22 cellular contexts compared by ENCODE assay signal in the genomic region with DNA sequence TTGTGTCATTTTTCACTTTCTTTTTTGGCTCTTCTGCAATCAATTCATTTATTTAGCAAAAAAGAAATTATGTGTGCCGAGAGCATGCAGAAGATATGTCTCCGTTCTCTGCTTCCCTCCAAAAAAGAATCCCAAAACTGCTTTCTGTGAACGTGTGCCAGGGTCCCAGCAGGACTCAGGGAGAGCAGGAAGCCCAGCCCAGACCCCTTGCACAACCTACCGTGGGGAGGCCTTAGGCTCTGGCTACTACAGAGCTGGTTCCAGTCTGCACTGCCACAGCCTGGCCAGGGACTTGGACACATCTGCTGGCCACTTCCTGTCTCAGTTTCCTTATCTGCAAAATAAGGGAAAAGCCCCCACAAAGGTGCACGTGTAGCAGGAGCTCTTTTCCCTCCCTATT. TPM values are rescaled to one million over a fixed set of nuclear protein-coding genes. Genes with fewer than 3 reads are reported as not detected.
A peak's percentile ranks its signal among the peaks of the same experiment; 100 is the strongest.
DNase-seq lines count a peak whose midpoint lies in the region; ATAC-seq, FAIRE-seq and TF ChIP-seq lines count a peak whose summit lies in the region.
"Had no signal": no experiment of that assay in that cellular context is flagged by ENCODE, and none has a peak within 500 bp of the region (broad histone marks: within the 10 kb centered on the region; RNA-seq: fewer than 3 reads in every experiment).

No MANE protein-coding gene starts in this region.

- no peaks in the 10 kb centered on the region for H4K20me1 ChIP-seq in K562 (replicated peaks; ENCODE audit: control insufficient read depth, insufficient read depth, low read length)
- H4K20me1 ChIP-seq in hepatocyte (ENCODE audit: insufficient read depth, poor library complexity, severe bottlenecking): no peaks in the 10 kb centered on the region

- no peaks in the 10 kb centered on the region for H3K36me3 Mint-ChIP-seq in osteocyte (ENCODE audit: unreplicated experiment)

- no peak overlapping the region for H3K4me2 ChIP-seq in K562 (ENCODE audit: insufficient read depth, low read length)
- peak overlapping the region; percentile 85 for H3K4me2 ChIP-seq in hepatocyte
- H3K4me2 ChIP-seq in skeletal muscle satellite cell (ENCODE audit: low read length): peak overlapping the region; percentile 33

- in situ Hi-C loops in K562 (cut with MboI): no loop called here

- no peak for ATAC-seq in K562
- ATAC-seq: stimulated activated naive CD8-positive, alpha-beta T cell treated with anti-CD3 and anti-CD28 coated beads, Interleukin-15, Interleukin-2, amounts not matched to agents 100 U/mL and 50 U/mL, for 24 hours had no signal

- DNase-seq in CMK (ENCODE audit: low read depth) (peak; percentile 12), K562 (ENCODE audit: extremely low read depth in 1 of 4, low spot score in 3 of 4) (peak in 1 of 4 experiments; percentile 20), hepatocyte (ENCODE audit: low spot score) (no peak), H7 (no peak), osteocyte (ENCODE audit: extremely low spot score, unreplicated experiment) (no peak), NCI-H345 treated with DMSO at 0.1 percent for 48 hours (lab: John Stamatoyannopoulos, UW; ENCODE audit: unreplicated experiment) (no peak)
- DNase-seq in stimulated activated CD4-positive, alpha-beta T cell treated with anti-CD3 and anti-CD28 coated beads, Interleukin-4, amount 100 ng/mL, for 1 hour: no peak
- DNase-seq: activated CD4-positive, alpha-beta T cell treated with anti-CD3 and anti-CD28 coated beads, Interleukin-2, amount 10 ng/mL, durations not matched to agents 7 days and 5 days; activated naive CD4-positive, alpha-beta T cell treated with anti-CD3 and anti-CD28 coated beads, Interleukin-2, amount 50 U/mL, for 16 hours; erythroblast; islet precursor cell; NCI-H1694 treated with DMSO at 0.1 percent for 48 hours; NCI-H510A; occipital lobe; stimulated activated naive CD8-positive, alpha-beta T cell treated with anti-CD3 and anti-CD28 coated beads, Interleukin-15, Interleukin-2, amounts not matched to agents 100 U/mL and 50 U/mL, for 24 hours had no signal

- CTCF ChIA-PET in K562 (lab: Yijun Ruan, JAX; ENCODE audit: low intra/inter-chr PET ratio): no interaction called here

- H3K36me3 ChIP-seq in K562 (ENCODE audit: control insufficient read depth, insufficient read depth, low read length) (peaks cover 5% of the 10 kb centered on the region; the same call in 2 of the 3 replicates), hepatocyte (replicated peaks; ENCODE audit: insufficient read depth, low read depth) (no peaks in the 10 kb centered on the region), skeletal muscle satellite cell (ENCODE audit: insufficient read depth, low read length) (no peaks in the 10 kb centered on the region), H7 (replicated peaks; ENCODE audit: control insufficient read depth, insufficient read depth, low read length) (peaks cover 20% of the 10 kb centered on the region)

- H3K9me2 ChIP-seq in hepatocyte (replicated peaks; ENCODE audit: insufficient read depth): no peaks in the 10 kb centered on the region

- 44% methylated on average over 5 of the region's 5 CpGs for WGBS in K562 (ENCODE audit: insufficient coverage, low coverage, missing lambda C conversion rate)
- WGBS in hepatocyte (ENCODE audit: low lambda C conversion rate, missing lambda C conversion rate): 58% methylated on average over 5 of the region's 5 CpGs

- no TSS peak for BruUV-seq in K562 (replicated peaks; lab: Mats Ljungman, UMichigan)

- H3K9ac ChIP-seq in K562 (ENCODE audit: insufficient read depth in 1 of 2, low read depth in 2 of 2, low read length in 2 of 2) (peak overlapping the region in 1 of 2 experiments; percentile 74; a peak in 2 of 4 replicates), skeletal muscle satellite cell (ENCODE audit: low read depth, low read length) (no peak overlapping the region)

- H3K9me1 ChIP-seq in K562 (ENCODE audit: control insufficient read depth, insufficient read depth, low read length): no peaks in the 10 kb centered on the region

- no peak for TF ChIP-seq EP300 in K562 (IDR thresholded peaks at IDR 0.05; ENCODE audit: low read length)

- H3K27me3 ChIP-seq in K562 (ENCODE audit: control insufficient read depth in 2 of 2, insufficient read depth in 2 of 2, low read length in 2 of 2) (no peaks in the 10 kb centered on the region), hepatocyte (no peaks in the 10 kb centered on the region), skeletal muscle satellite cell (ENCODE audit: control insufficient read depth, insufficient read depth, low read length) (peaks cover 58% of the 10 kb centered on the region), H7 (ENCODE audit: control insufficient read depth, insufficient read depth, low read length) (no peaks in the 10 kb centered on the region; the same call in 1 of the 2 replicates)

- no peaks in the 10 kb centered on the region for H3K9me3 ChIP-seq in K562 (replicated peaks; ENCODE audit: control insufficient read depth, insufficient read depth, low read depth, low read length)
- H3K9me3 ChIP-seq in hepatocyte (ENCODE audit: low read depth): no peaks in the 10 kb centered on the region
- no peaks in the 10 kb centered on the region for H3K9me3 ChIP-seq in skeletal muscle satellite cell (replicated peaks; ENCODE audit: low read length)

- TF ChIP-seq POLR2A in K562 (conservative IDR thresholded peaks at IDR 0.05): no peak

- no peak for FAIRE-seq in K562 (lab: Jason Lieb, UNC)
- FAIRE-seq: GM12891, H1, HTR-8/SVneo, urothelium cell line had no signal

- intact Hi-C loops in K562 (cut with micrococcal nuclease): no loop called here

- H3K27ac Mint-ChIP-seq in osteocyte (ENCODE audit: unreplicated experiment): no peak overlapping the region
- H3K27ac Mint-ChIP-seq: activated CD4-positive, alpha-beta T cell treated with anti-CD3 and anti-CD28 coated beads, Interleukin-2, amount 10 ng/mL, durations not matched to agents 7 days and 5 days; dendritic cell treated with granulocyte-macrophage colony-stimulating factor and Interleukin-4, amounts not matched to agents 40 ng/mL and 50 ng/mL, for 4 days had no signal

- H2AFZ ChIP-seq in K562 (ENCODE audit: low read depth, low read length) (no peak overlapping the region), hepatocyte (no peak overlapping the region)

- H3K27ac ChIP-seq in K562 (ENCODE audit: extremely low read depth, low read depth, low read length) (no peak overlapping the region), hepatocyte (no peak overlapping the region)

- peaks cover 7% of the 10 kb centered on the region for H3K27me3 Mint-ChIP-seq in osteocyte (ENCODE audit: unreplicated experiment)

- H3K79me2 ChIP-seq in K562 (ENCODE audit: control insufficient read depth, insufficient read depth, low read length): peaks cover 6% of the 10 kb centered on the region; the same call in 2 of the 3 replicates
- peaks cover 23% of the 10 kb centered on the region for H3K79me2 ChIP-seq in hepatocyte

- H3K4me3 ChIP-seq in K562 (no peak overlapping the region), hepatocyte (no peak overlapping the region), skeletal muscle satellite cell (ENCODE audit: low read length) (no peak overlapping the region), H7 (ENCODE audit: insufficient read depth, low read depth, low read length) (no peak overlapping the region)

- TF ChIP-seq RAD21 in K562 (CRISPR knock-in tag; conservative IDR thresholded peaks at IDR 0.05 in 1 of 2, IDR thresholded peaks at IDR 0.05 in 1 of 2): no peak

- no peak for TF ChIP-seq CTCF in K562 (IDR thresholded peaks at IDR 0.05 in 2 of 3, conservative IDR thresholded peaks at IDR 0.05 in 1 of 3; ENCODE audit: insufficient read depth in 2 of 3, low read depth in 1 of 3, low read length in 3 of 3)
- no peak for TF ChIP-seq CTCF in hepatocyte (IDR thresholded peaks at IDR 0.05; ENCODE audit: poor library complexity)
- no peak for TF ChIP-seq CTCF in osteocyte (IDR thresholded peaks at IDR 0.05)

- H3K4me1 Mint-ChIP-seq in osteocyte (ENCODE audit: unreplicated experiment): peaks cover 17% of the 10 kb centered on the region

- POLR2A ChIA-PET in K562 (lab: Yijun Ruan, JAX): interaction anchor here (0.6 to 1.2 kb wide), 2 partner anchors 8 to 216 kb away, joined by 3 to 6 read pairs; no protein-coding TSS in a partner anchor

- H3K4me1 ChIP-seq in K562 (replicated peaks in 1 of 2; ENCODE audit: control insufficient read depth in 2 of 2, insufficient read depth in 2 of 2, low read length in 2 of 2): peaks cover 21 to 36% of the 10 kb centered on the region in 2 experiments; a peak in 4 of 5 replicates
- peaks cover 18% of the 10 kb centered on the region for H3K4me1 ChIP-seq in hepatocyte (ENCODE audit: insufficient read depth)
- H3K4me1 ChIP-seq in skeletal muscle satellite cell (ENCODE audit: control insufficient read depth, insufficient read depth, low read length): peaks cover 26% of the 10 kb centered on the region

- H3K9me3 Mint-ChIP-seq in osteocyte (ENCODE audit: unreplicated experiment): no peaks in the 10 kb centered on the region
- H3K9me3 Mint-ChIP-seq: activated CD4-positive, alpha-beta T cell treated with anti-CD3 and anti-CD28 coated beads, Interleukin-2, amount 10 ng/mL, durations not matched to agents 7 days and 5 days; brain; dendritic cell treated with granulocyte-macrophage colony-stimulating factor and Interleukin-4, amounts not matched to agents 40 ng/mL and 50 ng/mL, for 4 days had no signal

- H3K4me3 Mint-ChIP-seq in osteocyte (ENCODE audit: unreplicated experiment): no peak overlapping the region
- H3K4me3 Mint-ChIP-seq: activated CD4-positive, alpha-beta T cell treated with anti-CD3 and anti-CD28 coated beads, Interleukin-2, amount 10 ng/mL, durations not matched to agents 7 days and 5 days; dendritic cell treated with granulocyte-macrophage colony-stimulating factor and Interleukin-4, amounts not matched to agents 40 ng/mL and 50 ng/mL, for 4 days had no signal

RNA-seq across cellular contexts. Expression of a gene that starts 2.4 kb away (rescaled TPM):
- 41.6 and 132 TPM in 2 replicates for total RNA-seq in K562 (2011; cell fraction: chromatin; rRNA removed; ENCODE audit: low replicate concordance)
- 128 and 136 TPM in 2 replicates for total RNA-seq in K562 (2011; cell fraction: nucleolus; rRNA removed)
- total RNA-seq in K562 (2011; cell fraction: nucleoplasm; rRNA removed): 69.4 and 76.7 TPM in 2 replicates
- total RNA-seq in K562 (2014; rRNA removed) (19.1 and 25.8 TPM in 2 replicates), K562 (2014; rRNA removed; fragmentation: Illumina TruSeq; extraction: Trizol) (2.5 and 5.2 TPM in 2 replicates), K562 (2015; rRNA removed; fragmentation: Illumina TruSeq; extraction: Trizol) (7.5 and 7.8 TPM in 2 replicates), K562 (2021) (32.2 and 35.4 TPM in 2 replicates), hepatocyte (90.2 and 121 TPM in 2 replicates), osteocyte (1.1 and 1.7 TPM in 2 replicates)
- polyA plus RNA-seq in K562 (2011; rRNA removed) (14.8 and 21.0 TPM in 2 replicates), K562 (2014; fragmentation: Illumina TruSeq; extraction: Trizol) (7.0 and 15.9 TPM in 2 replicates), K562 (2014; fragmentation: Nextera tagmentation; extraction: Ambion mirVana) (under 1 TPM; 0.76 to 0.89 TPM), K562 (2014; rRNA removed) (17.9 and 24.9 TPM in 2 replicates), hepatocyte (75.6 and 94.3 TPM in 2 replicates)
- polyA plus RNA-seq in K562 (2011; cell fraction: cytosol; rRNA removed): 21.8 and 41.8 TPM in 2 replicates
- polyA plus RNA-seq in K562 (2011; cell fraction: nucleus; rRNA removed): 77.2 and 115 TPM in 2 replicates
- 11.4 and 14.2 TPM in 2 replicates for polyA plus RNA-seq in K562 (2012)
- 7.1 and 8.8 TPM in 2 replicates for polyA minus RNA-seq in K562 (2011; rRNA and poly(A)+ RNA removed)
- 19.2 and 19.8 TPM in 2 replicates for polyA minus RNA-seq in K562 (2011; cell fraction: cytosol; rRNA and poly(A)+ RNA removed)
- 29.4 and 31.4 TPM in 2 replicates for polyA minus RNA-seq in K562 (2011; cell fraction: nucleus; rRNA and poly(A)+ RNA removed)
- total RNA-seq in skeletal muscle satellite cell (2012; rRNA removed): 0.76 and 3.1 TPM in 2 replicates
- 105 and 110 TPM in 2 replicates for total RNA-seq in H7 (2014; rRNA removed; shearing (Covaris generic))

RNA-seq across cellular contexts. Expression of a gene that starts 44.4 kb away (rescaled TPM):
- 86.2 and 191 TPM in 2 replicates for total RNA-seq in K562 (2011; cell fraction: chromatin; rRNA removed; ENCODE audit: low replicate concordance)
- total RNA-seq in K562 (2011; cell fraction: nucleolus; rRNA removed): 42.7 and 55.9 TPM in 2 replicates
- total RNA-seq in K562 (2011; cell fraction: nucleoplasm; rRNA removed): 72.0 and 78.1 TPM in 2 replicates
- total RNA-seq in K562 (2014; rRNA removed): 27.7 and 29.5 TPM in 2 replicates
- total RNA-seq in K562 (2014; rRNA removed; fragmentation: Illumina TruSeq; extraction: Trizol): 36.7 and 45.4 TPM in 2 replicates
- 39.1 TPM in 2 replicates for total RNA-seq in K562 (2015; rRNA removed; fragmentation: Illumina TruSeq; extraction: Trizol)
- total RNA-seq in K562 (2021): 51.0 and 54.3 TPM in 2 replicates
- 13.9 and 15.7 TPM in 2 replicates for polyA plus RNA-seq in K562 (2011; rRNA removed)
- polyA plus RNA-seq in K562 (2011; cell fraction: cytosol; rRNA removed): 8.4 and 10.3 TPM in 2 replicates
- 19.7 and 21.4 TPM in 2 replicates for polyA plus RNA-seq in K562 (2011; cell fraction: nucleus; rRNA removed)
- polyA plus RNA-seq in K562 (2012): 16.7 and 20.4 TPM in 2 replicates
- 20.9 and 24.7 TPM in 2 replicates for polyA plus RNA-seq in K562 (2014; fragmentation: Illumina TruSeq; extraction: Trizol)
- polyA plus RNA-seq in K562 (2014; fragmentation: Nextera tagmentation; extraction: Ambion mirVana): 1 to 10 TPM; 3.8 to 5.5 TPM
- polyA plus RNA-seq in K562 (2014; rRNA removed): 12.4 and 15.8 TPM in 2 replicates
- polyA minus RNA-seq in K562 (2011; rRNA and poly(A)+ RNA removed): 50.9 and 58.5 TPM in 2 replicates
- polyA minus RNA-seq in K562 (2011; cell fraction: cytosol; rRNA and poly(A)+ RNA removed): 27.5 and 32.6 TPM in 2 replicates
- 31.2 and 53.8 TPM in 2 replicates for polyA minus RNA-seq in K562 (2011; cell fraction: nucleus; rRNA and poly(A)+ RNA removed)
- 28.8 and 29.1 TPM in 2 replicates for total RNA-seq in hepatocyte
- polyA plus RNA-seq in hepatocyte: 23.4 and 26.6 TPM in 2 replicates
- 28.1 and 29.7 TPM in 2 replicates for total RNA-seq in skeletal muscle satellite cell (2012; rRNA removed)
- 43.4 and 51.2 TPM in 2 replicates for total RNA-seq in H7 (2014; rRNA removed; shearing (Covaris generic))
- 71.6 and 74.7 TPM in 2 replicates for total RNA-seq in osteocyte
